ENCODE assay signal across 9 cellular contexts in the genomic region with DNA sequence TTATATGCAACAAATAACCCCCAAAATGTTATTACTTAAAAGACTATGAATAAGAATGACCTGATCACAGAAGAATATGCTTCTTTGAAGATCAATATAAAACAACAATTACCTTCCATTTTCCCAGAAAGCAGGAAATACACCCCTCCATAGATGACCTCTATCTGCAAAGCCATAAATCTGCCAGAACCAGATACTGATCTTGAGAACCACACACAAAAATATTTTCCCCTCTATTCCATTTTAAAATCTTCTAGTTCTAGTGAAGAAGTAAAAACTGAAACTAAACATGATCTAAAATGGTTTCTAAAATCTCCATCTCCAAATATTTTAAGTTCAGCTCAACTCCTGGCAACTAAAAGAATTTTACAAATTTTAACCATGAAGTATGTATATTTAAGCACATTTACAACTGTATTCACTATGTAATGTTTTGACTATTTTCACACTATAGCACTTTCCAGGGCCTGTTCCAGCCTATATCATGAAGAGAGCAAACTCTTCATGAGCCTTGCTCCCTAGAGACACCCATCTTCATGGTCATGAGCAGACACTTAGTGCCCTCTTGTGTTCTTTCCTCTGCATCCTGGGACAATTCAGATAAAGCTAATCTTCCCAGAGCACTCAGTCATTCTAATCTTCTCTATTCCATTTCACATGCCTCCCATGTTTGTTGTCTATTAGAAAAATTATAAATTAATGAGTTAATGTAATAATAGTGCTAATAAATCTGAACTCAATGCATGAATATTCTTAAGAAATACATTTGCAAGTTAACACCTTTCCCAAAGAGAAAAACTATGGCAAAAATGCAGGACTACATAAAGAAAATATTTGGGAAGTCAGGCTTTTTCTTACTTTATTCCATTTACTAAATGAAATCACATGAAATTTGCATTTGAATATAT.
DNase-seq lines count a peak whose midpoint lies in the region; ATAC-seq and TF ChIP-seq lines count a peak whose summit lies in the region.
"Had no signal": no experiment of that assay in that cellular context is flagged by ENCODE, and none has a peak within 500 bp of the region (broad histone marks: within the 10 kb centered on the region; RNA-seq: fewer than 3 reads in every experiment).

No MANE protein-coding gene starts in this region.

- no peak for TF ChIP-seq POLR2A in gastrocnemius medialis (IDR thresholded peaks at IDR 0.05)
- TF ChIP-seq POLR2A in Peyer's patch (IDR thresholded peaks at IDR 0.05): no peak

- no peak for DNase-seq in CD8-positive, alpha-beta memory T cell
- DNase-seq in HFF-Myc (ENCODE audit: extremely low read depth, low read depth): no peak
- no peak for DNase-seq in RWPE2 (ENCODE audit: low spot score)
- DNase-seq in fibroblast of gingiva (ENCODE audit: low read depth): peak; percentile 54
- no peak for DNase-seq in gastrocnemius medialis
- DNase-seq in T-helper 9 cell: no peak
- no peak for DNase-seq in Peyer's patch

- H3K9me3 ChIP-seq in CD8-positive, alpha-beta memory T cell (ENCODE audit: low read length): no peaks in the 10 kb centered on the region
- no peaks in the 10 kb centered on the region for H3K9me3 ChIP-seq in RWPE2 (ENCODE audit: severe bottlenecking)
- no peaks in the 10 kb centered on the region for H3K9me3 ChIP-seq in gastrocnemius medialis
- H3K9me3 ChIP-seq in Peyer's patch: no peaks in the 10 kb centered on the region
- H3K9me3 ChIP-seq: thoracic aorta had no signal

- H3K27ac ChIP-seq in CD8-positive, alpha-beta memory T cell (ENCODE audit: low read depth, low read length): no peak overlapping the region
- H3K27ac ChIP-seq in RWPE2 (ENCODE audit: poor library complexity, severe bottlenecking) (no peak overlapping the region), gastrocnemius medialis (no peak overlapping the region), Peyer's patch (no peak overlapping the region)
- H3K27ac ChIP-seq: thoracic aorta had no signal

- peak overlapping the region in 7 of 8 donors; percentile 5 to 81 (median 38) for H3K27ac Mint-ChIP-seq in CD8-positive, alpha-beta memory T cell

- intact Hi-C loops in gastrocnemius medialis (cut with DNase I; ENCODE audit: low total_unique reads): loop anchor here (2.0 to 5.0 kb wide), 2 partner anchors 251 to 441 kb away; no protein-coding TSS in a partner anchor

- TF ChIP-seq CTCF in HFF-Myc (IDR thresholded peaks at IDR 0.05; ENCODE audit: low read depth, low read length, missing control alignments) (peak; percentile 31), RWPE2 (IDR thresholded peaks at IDR 0.05; ENCODE audit: poor library complexity, severe bottlenecking) (peak; percentile 59), gastrocnemius medialis (IDR thresholded peaks at IDR 0.05 in 4 of 5, conservative IDR thresholded peaks at IDR 0.05 in 1 of 5) (peak in 3 of 5 experiments; percentile 16 to 45 (median 31)), Peyer's patch (IDR thresholded peaks at IDR 0.05) (peak in 3 of 6 experiments; percentile 27 to 32 (median 27))

- ATAC-seq in RWPE2 (ENCODE audit: low read depth): peak; percentile 81; the same call in 2 of the 3 replicates
- ATAC-seq in gastrocnemius medialis: peak in 1 of 2 donors; percentile 91
- no peak for ATAC-seq in HG03135 (IDR thresholded peaks at IDR 0.05; ENCODE audit: unreplicated experiment)

- H3K27me3 Mint-ChIP-seq in CD8-positive, alpha-beta memory T cell: no peaks in the 10 kb centered on the region

- H3K4me3 Mint-ChIP-seq in CD8-positive, alpha-beta memory T cell: peak overlapping the region in 1 of 7 donors; percentile 6

- POLR2A ChIA-PET in CD8-positive, alpha-beta memory T cell (lab: Charles Lee): no interaction called here

- H3K36me3 Mint-ChIP-seq in CD8-positive, alpha-beta memory T cell: peaks cover 17 to 61% (median 23%) of the 10 kb centered on the region in 3 donors

- H3K4me3 ChIP-seq in CD8-positive, alpha-beta memory T cell (ENCODE audit: low read length): no peak overlapping the region
- H3K4me3 ChIP-seq in HFF-Myc (replicated peaks; ENCODE audit: low read depth, low read length) (no peak overlapping the region), RWPE2 (ENCODE audit: severe bottlenecking) (no peak overlapping the region), gastrocnemius medialis (no peak overlapping the region), Peyer's patch (no peak overlapping the region)
- H3K4me3 ChIP-seq: thoracic aorta had no signal

- peaks cover 24 to 43% (median 40%) of the 10 kb centered on the region in 3 donors for H3K4me1 Mint-ChIP-seq in CD8-positive, alpha-beta memory T cell

- CTCF ChIA-PET in CD8-positive, alpha-beta memory T cell (lab: Charles Lee): interaction anchor here (1.3 kb wide), 1 partner anchor 9 kb away, joined by 3 read pairs; no protein-coding TSS in a partner anchor

- H3K9me3 Mint-ChIP-seq in CD8-positive, alpha-beta memory T cell: no peaks in the 10 kb centered on the region

- in situ Hi-C loops in gastrocnemius medialis (cut with MboI; ENCODE audit: low sequenced_read_pairs in 4 of 4): loop anchor here in 1 of 4 donors (25.0 kb wide), 1 partner anchor 446 kb away; no protein-coding TSS in a partner anchor

- no peaks in the 10 kb centered on the region for H3K27me3 ChIP-seq in CD8-positive, alpha-beta memory T cell (ENCODE audit: insufficient read depth, low read length, poor library complexity, severe bottlenecking)
- H3K27me3 ChIP-seq in RWPE2 (ENCODE audit: insufficient read depth, poor library complexity, severe bottlenecking) (no peaks in the 10 kb centered on the region), gastrocnemius medialis (no peaks in the 10 kb centered on the region), Peyer's patch (no peaks in the 10 kb centered on the region)

- H3K4me1 ChIP-seq in CD8-positive, alpha-beta memory T cell (ENCODE audit: insufficient read depth, low read length): no peaks in the 10 kb centered on the region
- H3K4me1 ChIP-seq in RWPE2 (ENCODE audit: insufficient read depth, poor library complexity, severe bottlenecking) (peaks cover 12% of the 10 kb centered on the region), gastrocnemius medialis (peaks cover 8 to 10% of the 10 kb centered on the region in 2 donors), Peyer's patch (no peaks in the 10 kb centered on the region)

- peaks cover 1% of the 10 kb centered on the region for H3K36me3 ChIP-seq in CD8-positive, alpha-beta memory T cell (ENCODE audit: insufficient read depth, low read length)
- H3K36me3 ChIP-seq in RWPE2 (ENCODE audit: low read depth): peaks cover 60% of the 10 kb centered on the region
- peaks cover 0 to 14% of the 10 kb centered on the region in 2 donors for H3K36me3 ChIP-seq in gastrocnemius medialis
- peaks cover 0 to 24% (median 0%) of the 10 kb centered on the region in 3 donors for H3K36me3 ChIP-seq in Peyer's patch
